Comparison of ENCODE assay signal across 10 cellular contexts in genomic region chr7:36949711-36950600, GRCh38.
DNase-seq lines count a peak whose midpoint lies in the region; ATAC-seq, FAIRE-seq and TF ChIP-seq lines count a peak whose summit lies in the region.
"Had no signal": no experiment of that assay in that cellular context is flagged by ENCODE, and none has a peak within 500 bp of the region (broad histone marks: within the 10 kb centered on the region; RNA-seq: fewer than 3 reads in every experiment).

No MANE protein-coding gene starts in this region.

- ATAC-seq in mucosa of descending colon (peak; percentile 24), GM21723 (IDR thresholded peaks at IDR 0.05; ENCODE audit: unreplicated experiment) (no peak)

- H3K9me3 ChIP-seq in mucosa of descending colon: no peaks in the 10 kb centered on the region
- H3K9me3 ChIP-seq in OCI-LY7 (ENCODE audit: low read length): no peaks in the 10 kb centered on the region

- CTCF ChIA-PET in OCI-LY7 (lab: Charles Lee; ENCODE audit: unreplicated experiment): no interaction called here

- H4K20me1 ChIP-seq in OCI-LY7 (ENCODE audit: insufficient read depth, low read length): no peaks in the 10 kb centered on the region; the same call in 1 of the 2 replicates

- H3K36me3 ChIP-seq in mucosa of descending colon (ENCODE audit: low read depth) (no peaks in the 10 kb centered on the region), OCI-LY7 (ENCODE audit: insufficient read depth, low read length) (peaks cover 12% of the 10 kb centered on the region; the same call in 1 of the 2 replicates)

- no peaks in the 10 kb centered on the region for H3K9me2 ChIP-seq in OCI-LY7 (ENCODE audit: insufficient read depth, low read length)

- no peak for DNase-seq in GM12891 (ENCODE audit: insufficient read length, low spot score)
- peak in 2 of 3 experiments; percentile 54 to 82 for DNase-seq in NCI-H1417 (lab: John Stamatoyannopoulos, UW)
- DNase-seq in caudate nucleus (lab: John Stamatoyannopoulos, UW): peak in 20 of 61 donors; percentile 9 to 65 (median 26)
- peak in 1 of 3 donors; percentile 51 for DNase-seq in mucosa of descending colon
- no peak for DNase-seq in OCI-LY7 (ENCODE audit: low spot score)
- no peak for DNase-seq in HK-2 (ENCODE audit: unreplicated experiment)
- no peak for DNase-seq in foreskin fibroblast
- DNase-seq: NCI-H1092 treated with DMSO at 0.1 percent for 48 hours, SW 1271 had no signal

- POLR2A ChIA-PET in OCI-LY7 (lab: Charles Lee): interaction anchor here (0.6 to 1.1 kb wide), 3 partner anchors 11 to 1441 kb away, joined by 3 read pairs; no protein-coding TSS in a partner anchor

- TF ChIP-seq POLR2A in GM12891 (IDR thresholded peaks at IDR 0.05; ENCODE audit: low read depth, low read length): no peak

- H3K4me1 ChIP-seq in mucosa of descending colon (ENCODE audit: low read depth) (peaks cover 7% of the 10 kb centered on the region), OCI-LY7 (ENCODE audit: insufficient read depth, low read length, poor library complexity, severe bottlenecking) (peaks cover 3% of the 10 kb centered on the region)

- H2AFZ ChIP-seq in OCI-LY7 (ENCODE audit: low read length): no peak overlapping the region

- BruUV-seq in OCI-LY7 (replicated peaks; lab: Mats Ljungman, UMichigan): no TSS peak

- H3K79me2 ChIP-seq in OCI-LY7 (ENCODE audit: insufficient read depth, low read depth, low read length): no peaks in the 10 kb centered on the region

- H3K27ac ChIP-seq in caudate nucleus (ENCODE audit: low read depth, low read length): peak overlapping the region; percentile 55
- H3K27ac ChIP-seq in OCI-LY7 (ENCODE audit: low read depth, low read length, poor library complexity, severe bottlenecking): no peak overlapping the region

- TF ChIP-seq CTCF in mucosa of descending colon (IDR thresholded peaks at IDR 0.05): no peak
- TF ChIP-seq CTCF in OCI-LY7 (conservative IDR thresholded peaks at IDR 0.05; ENCODE audit: low read length): no peak
- TF ChIP-seq CTCF in foreskin fibroblast (IDR thresholded peaks at IDR 0.05; ENCODE audit: low read depth, low read length): no peak

- no peak for FAIRE-seq in GM12891 (lab: Jason Lieb, UNC)

- H3K4me2 ChIP-seq in OCI-LY7 (ENCODE audit: low read length): no peak overlapping the region

- intact Hi-C loops in mucosa of descending colon (cut with DNase I, micrococcal nuclease) (no loop called here), OCI-LY7 (cut with micrococcal nuclease; ENCODE audit: unreplicated experiment) (no loop called here)

- H3K4me3 ChIP-seq in mucosa of descending colon (no peak overlapping the region), OCI-LY7 (ENCODE audit: low read depth, low read length, poor library complexity, severe bottlenecking) (no peak overlapping the region), foreskin fibroblast (ENCODE audit: low read depth in 1 of 2, low read length in 2 of 2) (no peak overlapping the region)

TF ChIP-seq in GM12891, 5 proteins besides CTCF, POLR2A, EP300 and RAD21:
- TF ChIP-seq POU2F2 (IDR thresholded peaks at IDR 0.05; ENCODE audit: low read depth, low read length): no peak
- TF ChIP-seq SPI1 (IDR thresholded peaks at IDR 0.05; ENCODE audit: low read depth, low read length): peak; percentile 36; the same call in 1 of the 2 replicates

Comparison
In these comparisons a context has a peak if more than half of its experiments do, and no peak if none do; other contexts are left out.
1. DNase-seq: peak in NCI-H1417 (2 of 3); none in GM12891 (single experiment), OCI-LY7 (single experiment), HK-2 (single experiment) and foreskin fibroblast (0 of 2).